16 cellular contexts compared by ENCODE assay signal in genomic region chr10:97659589-97659988, GRCh38. TPM values are rescaled to one million over a fixed set of nuclear protein-coding genes. Genes with fewer than 3 reads are reported as not detected.
DNase-seq lines count a peak whose midpoint lies in the region; TF ChIP-seq lines count a peak whose summit lies in the region.
"Had no signal": no experiment of that assay in that cellular context is flagged by ENCODE, and none has a peak within 500 bp of the region (broad histone marks: within the 10 kb centered on the region; RNA-seq: fewer than 3 reads in every experiment).

No MANE protein-coding gene starts in this region.

- peaks cover 12% of the 10 kb centered on the region for H3K36me3 ChIP-seq in BJ (ENCODE audit: control insufficient read depth, insufficient read depth, low read length)
- peaks cover 26 to 78% of the 10 kb centered on the region in 2 experiments for H3K36me3 ChIP-seq in mesenchymal stem cell (ENCODE audit: control insufficient read depth in 1 of 2, insufficient read depth in 2 of 2, low read depth in 1 of 2, low read length in 2 of 2)
- H3K36me3 ChIP-seq in ascending aorta = peaks cover 40 to 59% of the 10 kb centered on the region in 2 donors

- no peak overlapping the region for H2BK5ac ChIP-seq in mesenchymal stem cell (ENCODE audit: low read depth, low read length, poor library complexity, severe bottlenecking)

- intact Hi-C loops in ascending aorta (cut with DNase I) = no loop called here

- H2BK12ac ChIP-seq in mesenchymal stem cell (ENCODE audit: low read length in 2 of 2) = no peak overlapping the region

- no peak overlapping the region for H3K9ac ChIP-seq in mesenchymal stem cell (ENCODE audit: low read length)

- H3K18ac ChIP-seq in mesenchymal stem cell (ENCODE audit: low read depth in 1 of 2, low read length in 2 of 2) = no peak overlapping the region

- no peak overlapping the region for H2AFZ ChIP-seq in mesenchymal stem cell (ENCODE audit: low read depth, low read length)

- peaks cover 2% of the 10 kb centered on the region for H3K4me1 ChIP-seq in mesenchymal stem cell (ENCODE audit: control insufficient read depth, insufficient read depth, low read depth, low read length)
- H3K4me1 ChIP-seq in ascending aorta = no peaks in the 10 kb centered on the region
- H3K4me1 ChIP-seq: vagina had no signal

- H3K27me3 ChIP-seq in BJ (ENCODE audit: control insufficient read depth, insufficient read depth, low read length) (no peaks in the 10 kb centered on the region), HL-60 (ENCODE audit: insufficient read depth, poor library complexity, severe bottlenecking) (no peaks in the 10 kb centered on the region), mesenchymal stem cell (ENCODE audit: control insufficient read depth in 1 of 2, insufficient read depth in 1 of 2, low read length in 2 of 2) (no peaks in the 10 kb centered on the region), ascending aorta (no peaks in the 10 kb centered on the region)
- H3K27me3 ChIP-seq: vagina had no signal

- H4K8ac ChIP-seq in mesenchymal stem cell (ENCODE audit: low read length) = no peak overlapping the region

- CTCF ChIA-PET in BJ (lab: Yijun Ruan, JAX) = interaction anchor here (0.6 to 1.2 kb wide), 4 partner anchors 16 to 192 kb away, joined by 3 to 5 read pairs (median 4); no protein-coding TSS in a partner anchor

- no peak overlapping the region for H3K14ac ChIP-seq in mesenchymal stem cell (ENCODE audit: low read length in 2 of 2)

- no peak overlapping the region for H2BK120ac ChIP-seq in mesenchymal stem cell (ENCODE audit: low read depth, low read length)

- H3K79me1 ChIP-seq in mesenchymal stem cell (replicated peaks; ENCODE audit: low read length, poor library complexity, severe bottlenecking) = peaks cover 11% of the 10 kb centered on the region

- WGBS in mesenchymal stem cell = 47% methylated on average over 1 of the region's 1 CpG

- H3K27ac ChIP-seq in HL-60 (replicated peaks) (peak overlapping the region; percentile 30), mesenchymal stem cell (ENCODE audit: low read length, poor library complexity, severe bottlenecking) (no peak overlapping the region), ascending aorta (no peak overlapping the region)
- H3K27ac ChIP-seq: vagina had no signal

- H2AK5ac ChIP-seq in mesenchymal stem cell (ENCODE audit: low read length, severe bottlenecking) = no peak overlapping the region

- H3K4me2 ChIP-seq in mesenchymal stem cell (ENCODE audit: low read length, poor library complexity, severe bottlenecking) = no peak overlapping the region

- no peak overlapping the region for H4K91ac ChIP-seq in mesenchymal stem cell (ENCODE audit: low read length)

- no peak overlapping the region for H2BK15ac ChIP-seq in mesenchymal stem cell (ENCODE audit: low read depth, poor library complexity, severe bottlenecking)

- DNase-seq in BJ (ENCODE audit: low read depth) (peak; percentile 44), HL-60 (ENCODE audit: low read depth in 1 of 2, low spot score in 1 of 2) (no peak), amniotic epithelial cell (ENCODE audit: low read depth) (peak; percentile 68), mesenchymal stem cell (peak; percentile 13), SKM-1 (lab: John Stamatoyannopoulos, UW; ENCODE audit: unreplicated experiment) (no peak), ascending aorta (ENCODE audit: low spot score in 2 of 2) (no peak), activated gamma-delta T cell (lab: John Stamatoyannopoulos, UW) (no peak)
- DNase-seq in stimulated activated CD4-positive, alpha-beta T cell treated with anti-CD3 and anti-CD28 coated beads, Interleukin-2, amount 100 ng/mL, for 24 hours = no peak
- DNase-seq: activated CD4-positive, alpha-beta T cell treated with anti-CD3 and anti-CD28 coated beads, Interleukin-2, amount 50 U/mL, for 1 hour; activated T-cell treated with anti-CD3 and anti-CD28 coated beads for 4 hours; DMS53; effector memory CD8-positive, alpha-beta T cell; natural killer cell; NCI-H1417; NCI-H446 had no signal

- POLR2A ChIA-PET in BJ (lab: Charles Lee) = no interaction called here

- H3K9me3 ChIP-seq in mesenchymal stem cell (ENCODE audit: control insufficient read depth, low read length) = no peaks in the 10 kb centered on the region
- no peaks in the 10 kb centered on the region for H3K9me3 ChIP-seq in ascending aorta
- H3K9me3 ChIP-seq: vagina had no signal

- no peak overlapping the region for H3K4ac ChIP-seq in mesenchymal stem cell (ENCODE audit: low read depth in 1 of 2, low read length in 2 of 2)

- no peak for TF ChIP-seq CTCF in BJ (IDR thresholded peaks at IDR 0.05; ENCODE audit: insufficient read depth, low read depth, low read length)
- TF ChIP-seq CTCF in HL-60 (IDR thresholded peaks at IDR 0.05; ENCODE audit: insufficient read depth, low read length) = no peak
- TF ChIP-seq CTCF in ascending aorta (IDR thresholded peaks at IDR 0.05) = no peak

- H3K4me3 ChIP-seq in BJ (ENCODE audit: low read depth, low read length) = no peak overlapping the region
- H3K4me3 ChIP-seq in HL-60 (replicated peaks; ENCODE audit: insufficient read depth, low read length) = no peak overlapping the region
- no peak overlapping the region for H3K4me3 ChIP-seq in mesenchymal stem cell (ENCODE audit: insufficient read depth in 1 of 2, low read depth in 1 of 2, low read length in 2 of 2)
- H3K4me3 ChIP-seq in ascending aorta = no peak overlapping the region
- H3K4me3 ChIP-seq: vagina had no signal

- no peak overlapping the region for H3K23ac ChIP-seq in mesenchymal stem cell (ENCODE audit: low read length in 2 of 2)

RNA-seq across cellular contexts. Expression of gene PI4K2A, which starts 19.1 kb away (rescaled TPM):
- 29.3 and 34.6 TPM in 2 replicates for polyA plus RNA-seq in BJ (2011; rRNA removed)
- polyA minus RNA-seq in BJ (2011; rRNA and poly(A)+ RNA removed) = 13.1 and 18.1 TPM in 2 replicates
- 27.8 TPM for polyA plus RNA-seq in mesenchymal stem cell (2013, experiment 1 of 2)
- 27.1 TPM for polyA plus RNA-seq in mesenchymal stem cell (2013, experiment 2 of 2)
- 33.7 TPM for total RNA-seq in ascending aorta

RNA-seq across cellular contexts. Expression of gene MORN4, which starts 26.3 kb away (rescaled TPM):
- 13.8 and 16.4 TPM in 2 replicates for polyA plus RNA-seq in BJ (2011; rRNA removed)
- 2.7 and 3.4 TPM in 2 replicates for polyA minus RNA-seq in BJ (2011; rRNA and poly(A)+ RNA removed)
- polyA plus RNA-seq in mesenchymal stem cell (2013, experiment 1 of 2) = 10.7 TPM
- 10.1 TPM for polyA plus RNA-seq in mesenchymal stem cell (2013, experiment 2 of 2)
- 2.3 TPM for total RNA-seq in ascending aorta

RNA-seq across cellular contexts. Expression of gene AVPI1, which starts 27.5 kb away (rescaled TPM):
- polyA plus RNA-seq in BJ (2011; rRNA removed) = 32.4 and 32.7 TPM in 2 replicates
- polyA minus RNA-seq in BJ (2011; rRNA and poly(A)+ RNA removed) = 12.8 and 22.2 TPM in 2 replicates
- 5.8 TPM for polyA plus RNA-seq in mesenchymal stem cell (2013, experiment 1 of 2)
- 5.8 TPM for polyA plus RNA-seq in mesenchymal stem cell (2013, experiment 2 of 2)
- total RNA-seq in ascending aorta = 23.7 TPM

RNA-seq across cellular contexts. Expression of gene MARVELD1, which starts 53.9 kb away (rescaled TPM):
- polyA plus RNA-seq in BJ (2011; rRNA removed) = 63.9 and 79.4 TPM in 2 replicates
- polyA minus RNA-seq in BJ (2011; rRNA and poly(A)+ RNA removed) = 39.7 and 44.7 TPM in 2 replicates
- polyA plus RNA-seq in mesenchymal stem cell (2013, experiment 1 of 2) = 67.9 TPM
- polyA plus RNA-seq in mesenchymal stem cell (2013, experiment 2 of 2) = 69.0 TPM
- 43.7 TPM for total RNA-seq in ascending aorta

Comparison
In these comparisons a context has a peak if more than half of its experiments do, and no peak if none do; other contexts are left out.
1. DNase-seq: peak in BJ (single experiment), amniotic epithelial cell (single experiment) and mesenchymal stem cell (single experiment); none in HL-60 (0 of 2), SKM-1 (single experiment), ascending aorta (0 of 2), stimulated activated CD4-positive, alpha-beta T cell treated with anti-CD3 and anti-CD28 coated beads, Interleukin-2, amount 100 ng/mL, for 24 hours (0 of 2) and activated gamma-delta T cell (single experiment).